9 cellular contexts compared by ENCODE assay signal in the genomic region with DNA sequence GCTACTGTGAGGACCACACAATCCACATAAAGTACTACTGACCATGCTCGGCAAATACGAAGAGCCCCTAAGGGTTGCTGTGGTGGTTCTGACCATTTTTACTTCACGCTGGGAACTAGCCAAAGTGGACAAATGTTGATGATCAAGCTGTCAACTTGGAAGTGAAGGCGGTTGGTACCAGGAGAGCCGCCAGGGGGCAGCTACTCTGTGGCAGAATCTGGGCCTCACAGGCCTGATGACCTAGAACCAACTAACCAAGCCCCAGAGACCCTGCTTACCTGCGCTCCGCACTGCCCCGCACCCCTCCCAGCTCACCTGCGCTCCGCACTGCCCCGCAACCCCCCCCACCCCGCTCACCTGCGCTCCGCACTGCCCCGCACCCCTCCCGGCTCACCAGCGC. TPM values are rescaled to one million over a fixed set of nuclear protein-coding genes. Genes with fewer than 3 reads are reported as not detected.
A peak's percentile ranks its signal among the peaks of the same experiment; 100 is the strongest.
DNase-seq lines count a peak whose midpoint lies in the region; TF ChIP-seq lines count a peak whose summit lies in the region.
"Had no signal": no experiment of that assay in that cellular context is flagged by ENCODE, and none has a peak within 500 bp of the region (broad histone marks: within the 10 kb centered on the region; RNA-seq: fewer than 3 reads in every experiment).

No MANE protein-coding gene starts in this region.

- H3K27ac ChIP-seq in tibial nerve: no peak overlapping the region
- H3K27ac ChIP-seq: prostate gland had no signal

- H3K36me3 ChIP-seq in tibial nerve: peaks cover 0 to 12% (median 0%) of the 10 kb centered on the region in 3 donors
- H3K36me3 ChIP-seq: prostate gland had no signal

- 67 to 72% methylated on average over 5 to 8 of the region's 17 CpGs for WGBS in tibial nerve, 2 donors

- no peaks in the 10 kb centered on the region for H3K9me3 ChIP-seq in tibial nerve
- H3K9me3 ChIP-seq: prostate gland had no signal

- DNase-seq in GM12865 (ENCODE audit: low read depth) (peak; percentile 33), NCI-H526 treated with DMSO at 0.1 percent for 48 hours (lab: John Stamatoyannopoulos, UW) (peak; percentile 27), epithelial cell of esophagus (ENCODE audit: low read depth) (peak; percentile 53), posterior vena cava (ENCODE audit: low spot score) (peak; percentile 15), AG08396 (ENCODE audit: low spot score) (no peak), GM10266 (ENCODE audit: extremely low spot score) (no peak), tibial nerve (ENCODE audit: low spot score in 2 of 2) (no peak)
- DNase-seq: activated CD4-positive, alpha-beta T cell treated with anti-CD3 and anti-CD28 coated beads, Interleukin-2, amount 50 U/mL, for 1 hour had no signal

- TF ChIP-seq CTCF in GM12865 (IDR thresholded peaks at IDR 0.05; ENCODE audit: insufficient read depth, low read depth, low read length, missing control alignments) (peak; percentile 31), epithelial cell of esophagus (IDR thresholded peaks at IDR 0.05; ENCODE audit: insufficient read depth, low read depth, low read length, missing control alignments) (peak; percentile 66), GM10266 (IDR thresholded peaks at IDR 0.05; ENCODE audit: control insufficient read depth, insufficient read depth, low read depth, missing control alignments) (no peak), tibial nerve (IDR thresholded peaks at IDR 0.05) (no peak)

- no peak for TF ChIP-seq POLR2A in tibial nerve (IDR thresholded peaks at IDR 0.05)

- peaks cover 5 to 64% (median 23%) of the 10 kb centered on the region in 4 donors for H3K4me1 ChIP-seq in tibial nerve

- no peaks in the 10 kb centered on the region for H3K27me3 ChIP-seq in tibial nerve

- TF ChIP-seq EP300 in tibial nerve (IDR thresholded peaks at IDR 0.05): no peak

- intact Hi-C loops in posterior vena cava (cut with DNase I): no loop called here

- H3K4me3 ChIP-seq in GM12865 (ENCODE audit: low read depth, low read length) (no peak overlapping the region), epithelial cell of esophagus (ENCODE audit: low read length) (no peak overlapping the region), tibial nerve (no peak overlapping the region)
- H3K4me3 ChIP-seq: prostate gland had no signal

RNA-seq across cellular contexts. Expression of a gene that starts 5.6 kb away (rescaled TPM):
- total RNA-seq in posterior vena cava (10 to 100 TPM; 63.5 to 73.5 TPM), tibial nerve (100 to 1,000 TPM in 3 of 4 donors, 10 to 100 TPM in 1; 92.3 to 177 (median 127) TPM)

RNA-seq across cellular contexts. Expression of a gene that starts 5.7 kb away (rescaled TPM):
- total RNA-seq in posterior vena cava (10 to 100 TPM; 15.3 to 16.4 TPM), tibial nerve (10 to 100 TPM; 33.3 to 61.2 (median 39.0) TPM)

RNA-seq across cellular contexts. Expression of a gene that starts 46.8 kb away (rescaled TPM):
- total RNA-seq in posterior vena cava: 10 to 100 TPM; 10.8 to 11.9 TPM
- 10 to 100 TPM in 3 of 4 donors, 1 to 10 TPM in 1; 9.0 to 23.4 (median 13.6) TPM for total RNA-seq in tibial nerve

Comparison
In these comparisons a context has a peak if more than half of its experiments do, and no peak if none do; other contexts are left out.
1. DNase-seq: peak in GM12865 (single experiment), NCI-H526 treated with DMSO at 0.1 percent for 48 hours (single experiment), epithelial cell of esophagus (single experiment) and posterior vena cava (single experiment); none in AG08396 (single experiment), GM10266 (single experiment) and tibial nerve (0 of 2).
2. CTCF ChIP-seq: peak in GM12865 (single experiment) and epithelial cell of esophagus (single experiment); none in GM10266 (single experiment) and tibial nerve (0 of 5).